Comparison of ENCODE assay signal across 33 cellular contexts in genomic region chr7:71229201-71229600, GRCh38.
"Had no signal": no experiment of that assay in that cellular context is flagged by ENCODE, and none has a peak within 500 bp of the region (broad histone marks: within the 10 kb centered on the region; RNA-seq: fewer than 3 reads in every experiment).

No MANE protein-coding gene starts in this region.

- H2AFZ ChIP-seq: PC-9 had no signal

- H3K27me3 ChIP-seq: ascending aorta, cardiac muscle cell had no signal

- H3K4me2 ChIP-seq: KMS-11, PC-9 had no signal

- DNase-seq: activated CD4-positive, alpha-beta T cell treated with anti-CD3 and anti-CD28 coated beads, Interleukin-2, amount 10 ng/mL, durations not matched to agents 24 days and 14 days; activated CD4-positive, alpha-beta T cell treated with anti-CD3 and anti-CD28 coated beads, Interleukin-2, amount 50 U/mL, for 4 hours; activated CD8-positive, alpha-beta T cell treated with anti-CD3 and anti-CD28 coated beads for 36 hours; activated effector memory CD4-positive, alpha-beta T cell treated with anti-CD3 and anti-CD28 coated beads, Interleukin-2, amount 50 U/mL, for 16 hours; activated naive CD4-positive, alpha-beta T cell; activated naive CD4-positive, alpha-beta T cell treated with anti-CD3 and anti-CD28 coated beads, Interleukin-2, amount 50 U/mL, for 16 hours; activated naive CD8-positive, alpha-beta T cell treated with anti-CD3 and anti-CD28 coated beads, Interleukin-2, amount 10 ng/mL, durations not matched to agents 7 days and 5 days; activated T-cell treated with anti-CD3 and anti-CD28 coated beads, Interleukin-2, amount 50 U/mL, for 1 hour; activated T-cell treated with anti-CD3 and anti-CD28 coated beads, Interleukin-2, amount 50 U/mL, for 72 hours; amygdala; MM.1S; MV-4-11; NCI-H1092; NCI-H1436 treated with DMSO at 0.1 percent for 48 hours; NCI-H187; NCI-H2029 treated with DMSO at 0.1 percent for 48 hours; NCI-H2171 treated with DMSO at 0.1 percent for 48 hours; NCI-H2227 treated with DMSO at 0.1 percent for 48 hours; NCI-H446; NCI-H510A treated with DMSO at 0.1 percent for 48 hours; NCI-H526 treated with DMSO at 0.1 percent for 48 hours; NCI-H774; PC-9; Right ventricle myocardium superior; SW 1271; T1000; WERI-Rb-1 had no signal

- H3K27ac ChIP-seq: ascending aorta, cardiac muscle cell, KMS-11, PC-9, WERI-Rb-1 had no signal

- H3K9ac ChIP-seq: KMS-11 had no signal

- H3K4me1 ChIP-seq: ascending aorta had no signal

- H3K4me3 Mint-ChIP-seq: activated CD4-positive, alpha-beta T cell treated with anti-CD3 and anti-CD28 coated beads, Interleukin-2, amount 10 ng/mL, durations not matched to agents 24 days and 14 days; activated CD8-positive, alpha-beta T cell treated with anti-CD3 and anti-CD28 coated beads for 36 hours; activated naive CD8-positive, alpha-beta T cell treated with anti-CD3 and anti-CD28 coated beads, Interleukin-2, amount 10 ng/mL, durations not matched to agents 7 days and 5 days; activated T-cell treated with anti-CD3 and anti-CD28 coated beads, Interleukin-2, amount 50 U/mL, for 72 hours; activated T-helper 17 cell treated with anti-CD3 and anti-CD28 coated beads, Interleukin-2, amount 50 U/mL, for 72 hours; central memory CD8-positive, alpha-beta T cell had no signal

- H3K27ac Mint-ChIP-seq: activated CD4-positive, alpha-beta T cell treated with anti-CD3 and anti-CD28 coated beads, Interleukin-2, amount 10 ng/mL, durations not matched to agents 24 days and 14 days; activated CD8-positive, alpha-beta T cell treated with anti-CD3 and anti-CD28 coated beads for 36 hours; activated naive CD8-positive, alpha-beta T cell treated with anti-CD3 and anti-CD28 coated beads, Interleukin-2, amount 10 ng/mL, durations not matched to agents 7 days and 5 days; activated T-cell treated with anti-CD3 and anti-CD28 coated beads, Interleukin-2, amount 50 U/mL, for 72 hours; activated T-helper 17 cell treated with anti-CD3 and anti-CD28 coated beads, Interleukin-2, amount 50 U/mL, for 72 hours had no signal

- FAIRE-seq: RCC 7860 had no signal

- ATAC-seq: activated CD8-positive, alpha-beta T cell treated with anti-CD3 and anti-CD28 coated beads for 36 hours; activated T-cell treated with anti-CD3 and anti-CD28 coated beads, Interleukin-2, amount 50 U/mL, for 72 hours; activated T-helper 17 cell treated with anti-CD3 and anti-CD28 coated beads, Interleukin-2, amount 50 U/mL, for 72 hours had no signal

- H3K4me3 ChIP-seq: ascending aorta, cardiac muscle cell, PC-9 had no signal

- H3K36me3 ChIP-seq: ascending aorta, cardiac muscle cell, WERI-Rb-1 had no signal

- H3K4me1 Mint-ChIP-seq: activated CD4-positive, alpha-beta T cell treated with anti-CD3 and anti-CD28 coated beads, Interleukin-2, amount 10 ng/mL, durations not matched to agents 24 days and 14 days; activated naive CD8-positive, alpha-beta T cell treated with anti-CD3 and anti-CD28 coated beads, Interleukin-2, amount 10 ng/mL, durations not matched to agents 7 days and 5 days; activated T-helper 17 cell treated with anti-CD3 and anti-CD28 coated beads, Interleukin-2, amount 50 U/mL, for 72 hours; central memory CD8-positive, alpha-beta T cell had no signal

- H3K27me3 Mint-ChIP-seq: activated CD4-positive, alpha-beta T cell treated with anti-CD3 and anti-CD28 coated beads, Interleukin-2, amount 10 ng/mL, durations not matched to agents 24 days and 14 days; activated CD8-positive, alpha-beta T cell treated with anti-CD3 and anti-CD28 coated beads for 36 hours; activated naive CD8-positive, alpha-beta T cell treated with anti-CD3 and anti-CD28 coated beads, Interleukin-2, amount 10 ng/mL, durations not matched to agents 7 days and 5 days; activated T-helper 17 cell treated with anti-CD3 and anti-CD28 coated beads, Interleukin-2, amount 50 U/mL, for 72 hours; central memory CD8-positive, alpha-beta T cell had no signal

- H3K36me3 Mint-ChIP-seq: activated naive CD8-positive, alpha-beta T cell treated with anti-CD3 and anti-CD28 coated beads, Interleukin-2, amount 10 ng/mL, durations not matched to agents 7 days and 5 days had no signal
